In the genomic region with DNA sequence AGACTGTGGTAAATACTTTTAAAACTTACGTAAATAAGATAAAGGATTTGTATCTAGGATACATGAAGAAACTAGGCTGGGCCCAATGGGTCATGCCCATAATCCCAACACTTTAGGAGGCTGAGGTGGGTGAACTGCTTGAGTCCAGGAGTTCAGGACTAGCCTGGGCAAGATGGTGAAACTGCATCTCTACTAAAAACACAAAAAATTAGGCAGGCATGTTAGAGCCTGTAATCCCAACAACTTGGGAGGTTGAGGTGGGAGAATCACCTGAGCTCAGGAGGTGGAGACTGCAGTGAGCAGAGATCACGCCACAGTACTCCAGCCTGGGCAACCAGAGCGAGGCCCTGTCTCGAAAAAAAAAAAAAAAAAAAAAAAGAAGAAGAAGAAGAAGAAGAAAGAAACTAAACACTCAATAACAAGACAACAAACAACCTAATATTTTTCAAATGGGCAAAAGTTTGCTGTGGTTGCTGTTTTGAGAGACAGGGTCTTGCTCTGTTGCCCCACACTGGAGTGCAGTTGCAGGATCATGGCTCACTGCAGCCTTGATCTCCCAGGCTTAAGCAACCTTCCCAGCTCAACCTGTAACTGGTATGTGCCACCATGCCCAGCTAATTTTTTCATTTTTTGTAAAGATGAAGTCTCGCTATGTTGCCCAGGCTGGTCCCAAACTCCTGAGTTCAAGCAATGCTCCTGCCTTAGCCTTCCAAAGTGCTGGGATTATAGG, we compare ENCODE assay signal across 19 cellular contexts.
A peak's percentile ranks its signal among the peaks of the same experiment; 100 is the strongest.
DNase-seq lines count a peak whose midpoint lies in the region; ATAC-seq and TF ChIP-seq lines count a peak whose summit lies in the region.
"Had no signal": no experiment of that assay in that cellular context is flagged by ENCODE, and none has a peak within 500 bp of the region (broad histone marks: within the 10 kb centered on the region; RNA-seq: fewer than 3 reads in every experiment).

No MANE protein-coding gene starts in this region.

- no peaks in the 10 kb centered on the region for H3K9me3 Mint-ChIP-seq in central memory CD8-positive, alpha-beta T cell
- no peaks in the 10 kb centered on the region for H3K9me3 Mint-ChIP-seq in natural killer cell

- H3K4me3 Mint-ChIP-seq in central memory CD8-positive, alpha-beta T cell, result no peak overlapping the region
- H3K4me3 Mint-ChIP-seq in natural killer cell, result no peak overlapping the region

- no peaks in the 10 kb centered on the region for H3K4me1 Mint-ChIP-seq in central memory CD8-positive, alpha-beta T cell
- H3K4me1 Mint-ChIP-seq in natural killer cell, result peaks cover 19 to 21% of the 10 kb centered on the region in 2 donors

- H3K27ac ChIP-seq in BLaER1 treated with 17β-estradiol and CSF1 and Interleukin-3, amounts not matched to agents 10 nM and 100 nM, result peak overlapping the region in 8 of 11 experiments; percentile 9 to 80 (median 69); a peak in 13 of 22 replicates
- peak overlapping the region; percentile 66 for H3K27ac ChIP-seq in HL-60 (replicated peaks)
- no peak overlapping the region for H3K27ac ChIP-seq in caudate nucleus (ENCODE audit: low read depth, low read length)
- H3K27ac ChIP-seq: Peyer's patch had no signal

- H3K27me3 Mint-ChIP-seq in central memory CD8-positive, alpha-beta T cell, result no peaks in the 10 kb centered on the region
- no peaks in the 10 kb centered on the region for H3K27me3 Mint-ChIP-seq in natural killer cell (ENCODE audit: low read depth in 2 of 2)

- peaks cover 0 to 21% (median 0%) of the 10 kb centered on the region in 11 experiments; a peak in 4 of 22 replicates for H4K20me1 ChIP-seq in BLaER1 treated with 17β-estradiol and CSF1 and Interleukin-3, amounts not matched to agents 10 nM and 100 nM

- H3K4me3 ChIP-seq in BLaER1 treated with 17β-estradiol and CSF1 and Interleukin-3, amounts not matched to agents 10 nM and 100 nM, result no peak overlapping the region
- no peak overlapping the region for H3K4me3 ChIP-seq in HL-60 (replicated peaks; ENCODE audit: insufficient read depth, low read length)
- H3K4me3 ChIP-seq: A549, Peyer's patch had no signal

- peaks cover 2% of the 10 kb centered on the region for H3K36me3 Mint-ChIP-seq in central memory CD8-positive, alpha-beta T cell (ENCODE audit: insufficient read depth)
- H3K36me3 Mint-ChIP-seq in natural killer cell, result peaks cover 8% of the 10 kb centered on the region

- DNase-seq in HL-60 (ENCODE audit: low read depth in 1 of 2, low spot score in 1 of 2), result no peak
- DNase-seq in central memory CD8-positive, alpha-beta T cell (ENCODE audit: low spot score in 2 of 2), result no peak
- no peak for DNase-seq in natural killer cell
- no peak for DNase-seq in SIG-M5 treated with dmso at 0.1 percent for 504 hours (lab: John Stamatoyannopoulos, UW; ENCODE audit: unreplicated experiment)
- DNase-seq in effector CD8-positive, alpha-beta T cell (lab: John Stamatoyannopoulos, UW), result no peak
- no peak for DNase-seq in caudate nucleus (lab: John Stamatoyannopoulos, UW)
- DNase-seq: C1 segment of cervical spinal cord, DMS 273 treated with DMSO at 0.1 percent for 48 hours, GDM1, GOT3, Karpas-422, MM.1S, NCI-H1092 treated with DMSO at 0.1 percent for 48 hours, NCI-H2081 treated with DMSO at 0.1 percent for 48 hours, NCI-H510A treated with DMSO at 0.1 percent for 48 hours, Peyer's patch, Right ventricle myocardium superior had no signal

- peaks cover 0 to 36% (median 14%) of the 10 kb centered on the region in 11 experiments; a peak in 14 of 22 replicates for H3K9me3 ChIP-seq in BLaER1 treated with 17β-estradiol and CSF1 and Interleukin-3, amounts not matched to agents 10 nM and 100 nM (replicated peaks in 1 of 11)
- H3K9me3 ChIP-seq: A549, Peyer's patch had no signal

- H3K27me3 ChIP-seq in BLaER1 treated with 17β-estradiol and CSF1 and Interleukin-3, amounts not matched to agents 10 nM and 100 nM, result no peaks in the 10 kb centered on the region
- no peaks in the 10 kb centered on the region for H3K27me3 ChIP-seq in HL-60 (ENCODE audit: insufficient read depth, poor library complexity, severe bottlenecking)
- H3K27me3 ChIP-seq: Peyer's patch had no signal

- peak overlapping the region in 4 of 11 experiments; percentile 62 to 77 (median 72); a peak in 8 of 22 replicates for H3K4me2 ChIP-seq in BLaER1 treated with 17β-estradiol and CSF1 and Interleukin-3, amounts not matched to agents 10 nM and 100 nM

- intact Hi-C loops in natural killer cell (cut with micrococcal nuclease), result no loop called here

- H3K36me3 ChIP-seq in BLaER1 treated with 17β-estradiol and CSF1 and Interleukin-3, amounts not matched to agents 10 nM and 100 nM, result peaks cover 8 to 67% (median 54%) of the 10 kb centered on the region in 11 experiments; a peak in 21 of 22 replicates
- H3K36me3 ChIP-seq: Peyer's patch had no signal

- H3K9ac ChIP-seq in BLaER1 treated with 17β-estradiol and CSF1 and Interleukin-3, amounts not matched to agents 10 nM and 100 nM, result no peak overlapping the region

- TF ChIP-seq CTCF in HL-60 (IDR thresholded peaks at IDR 0.05; ENCODE audit: insufficient read depth, low read length), result no peak
- no peak for TF ChIP-seq CTCF in natural killer cell (IDR thresholded peaks at IDR 0.05)

- H3K4me1 ChIP-seq in BLaER1 treated with 17β-estradiol and CSF1 and Interleukin-3, amounts not matched to agents 10 nM and 100 nM, result peaks cover 10 to 44% (median 28%) of the 10 kb centered on the region in 10 experiments
- H3K4me1 ChIP-seq: Peyer's patch had no signal

- no peak for ATAC-seq in central memory CD8-positive, alpha-beta T cell (replicated peaks; ENCODE audit: extremely low read depth, poor library complexity, severe bottlenecking)
- ATAC-seq in natural killer cell, result no peak
- ATAC-seq: A549 had no signal

- peak overlapping the region; percentile 49 for H3K27ac Mint-ChIP-seq in central memory CD8-positive, alpha-beta T cell (ENCODE audit: low read depth)
- H3K27ac Mint-ChIP-seq in natural killer cell, result peak overlapping the region; percentile 28 to 34
